ENCODE assay signal across 8 cellular contexts in the genomic region with DNA sequence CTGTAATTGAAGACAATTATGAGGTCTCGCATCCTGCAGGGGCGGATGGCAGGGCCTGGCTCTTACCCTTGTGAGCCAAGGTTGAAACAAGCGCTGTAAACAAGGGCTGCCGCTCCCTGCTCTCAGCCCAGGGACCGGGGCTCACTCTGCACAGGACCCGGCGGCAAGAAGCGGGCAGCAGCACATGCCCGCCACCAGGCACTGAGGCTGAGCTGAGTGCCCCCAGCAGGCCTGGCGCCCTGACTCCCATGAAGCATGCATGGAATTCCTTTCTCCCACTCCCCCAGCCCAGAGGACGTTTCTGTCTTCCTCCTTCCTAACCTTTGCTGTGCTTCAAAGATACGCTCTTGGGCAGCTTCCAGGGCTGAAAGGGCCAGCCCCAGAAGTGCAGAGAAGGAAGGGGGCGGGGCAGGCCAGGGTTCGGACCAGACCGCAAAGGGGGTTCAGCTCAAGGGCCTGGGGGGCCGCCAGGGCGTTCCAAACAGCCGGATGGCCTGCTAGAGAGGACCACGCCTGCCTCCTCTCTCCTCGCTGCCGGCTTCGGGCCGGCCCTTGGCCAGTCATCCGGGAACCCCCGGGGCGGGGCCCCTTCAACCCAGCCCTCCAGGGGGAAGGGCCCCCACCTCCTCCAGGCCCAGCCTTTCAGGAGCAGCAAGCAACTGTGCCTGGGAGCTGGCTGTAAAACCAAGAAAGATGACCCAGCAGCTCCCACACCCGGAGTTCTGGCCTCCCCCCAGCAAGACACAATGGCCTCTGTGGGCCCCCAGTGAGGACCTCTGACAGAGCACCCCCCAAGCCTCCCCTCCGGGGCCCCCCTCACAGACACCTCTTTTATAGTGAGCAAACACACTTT.
DNase-seq lines count a peak whose midpoint lies in the region; ATAC-seq, FAIRE-seq and TF ChIP-seq lines count a peak whose summit lies in the region.

No MANE protein-coding gene starts in this region.

- no peak for TF ChIP-seq RAD21 in GM12878 (IDR thresholded peaks at IDR 0.05; ENCODE audit: insufficient read depth, low read depth, low read length)

- peak overlapping the region; percentile 39; the same call in 1 of the 2 replicates for H3K9ac ChIP-seq in GM12878 (ENCODE audit: control insufficient read depth, insufficient read depth, low read length)

- H3K9me2 ChIP-seq in hepatocyte (replicated peaks; ENCODE audit: insufficient read depth), result no peaks in the 10 kb centered on the region

- H3K9me3 ChIP-seq in GM12878 (replicated peaks; ENCODE audit: control insufficient read depth, insufficient read depth, low read length) (no peaks in the 10 kb centered on the region), hepatocyte (ENCODE audit: low read depth) (no peaks in the 10 kb centered on the region), prostate gland (no peaks in the 10 kb centered on the region)

- peak; percentile 36 for DNase-seq in COLO668 (lab: John Stamatoyannopoulos, UW; ENCODE audit: unreplicated experiment)
- DNase-seq in HuH-7 (ENCODE audit: low spot score), result peak; percentile 99
- no peak for DNase-seq in GM12878 (ENCODE audit: low read depth, low spot score)
- DNase-seq in hepatocyte (ENCODE audit: low spot score), result peak; percentile 97
- peak; percentile 76 for DNase-seq in prostate gland (ENCODE audit: low spot score)
- no peak for DNase-seq in stimulated activated naive CD4-positive, alpha-beta T cell treated with Interleukin-2 at 50 U/mL for 16 hours (lab: John Stamatoyannopoulos, UW)
- DNase-seq in NCI-H128 (lab: John Stamatoyannopoulos, UW; ENCODE audit: unreplicated experiment), result no peak
- no peak for DNase-seq in activated CD4-positive, alpha-beta T cell treated with anti-CD3 and anti-CD28 coated beads, Interleukin-2, amount 50 U/mL, for 1 hour

- TF ChIP-seq EP300 in GM12878 (IDR thresholded peaks at IDR 0.05; ENCODE audit: borderline replicate concordance in 1 of 2, control insufficient read depth in 1 of 2, low read depth in 2 of 2, low read length in 2 of 2), result no peak

- H3K27ac ChIP-seq in GM12878 (ENCODE audit: control insufficient read depth, insufficient read depth) (no peak overlapping the region), hepatocyte (peak overlapping the region; percentile 96), prostate gland (peak overlapping the region; percentile 82 to 83)

- no peak for TF ChIP-seq POLR2A in GM12878 (IDR thresholded peaks at IDR 0.05; ENCODE audit: low read depth, low read length)
- peak; percentile 47 for TF ChIP-seq POLR2A in prostate gland (IDR thresholded peaks at IDR 0.05)

- POLR2A ChIA-PET in GM12878 (lab: Charles Lee), result no interaction called here

- peak overlapping the region; percentile 60 for H2AFZ ChIP-seq in GM12878 (ENCODE audit: control insufficient read depth, low read depth, low read length)
- no peak overlapping the region for H2AFZ ChIP-seq in hepatocyte

- H3K27me3 ChIP-seq in GM12878 (replicated peaks in 1 of 2; ENCODE audit: control insufficient read depth in 2 of 2, insufficient read depth in 2 of 2, low read length in 1 of 2) (no peaks in the 10 kb centered on the region), hepatocyte (no peaks in the 10 kb centered on the region), prostate gland (replicated peaks; ENCODE audit: insufficient read depth) (no peaks in the 10 kb centered on the region)

- in situ Hi-C loops in GM12878 (cut with MboI), result no loop called here

- CTCF ChIA-PET in GM12878 (lab: Yijun Ruan, JAX), result interaction anchor here (0.8 to 1.7 kb wide), 3 partner anchors 9 to 177 kb away, joined by 3 read pairs; no protein-coding TSS in a partner anchor

- BruUV-seq in GM12878 (replicated peaks; lab: Mats Ljungman, UMichigan), result no TSS peak

- no peaks in the 10 kb centered on the region for H3K79me2 ChIP-seq in GM12878 (ENCODE audit: control insufficient read depth, insufficient read depth, low read length)
- H3K79me2 ChIP-seq in hepatocyte, result peaks cover 90% of the 10 kb centered on the region

- SMC1A ChIA-PET in GM12878 (lab: Charles Lee; ENCODE audit: uncharacterized antibody, unreplicated experiment), result interaction anchor here (0.7 kb wide), 1 partner anchor 44 kb away, joined by 3 read pairs; no protein-coding TSS in a partner anchor

- no peak for FAIRE-seq in GM12878 (lab: Jason Lieb, UNC)

- H3K36me3 ChIP-seq in GM12878 (ENCODE audit: control insufficient read depth in 2 of 2, insufficient read depth in 2 of 2, low read length in 1 of 2) (no peaks in the 10 kb centered on the region; a peak in 1 of 4 replicates), hepatocyte (replicated peaks; ENCODE audit: insufficient read depth, low read depth) (no peaks in the 10 kb centered on the region), prostate gland (no peaks in the 10 kb centered on the region)

- ATAC-seq in GM12878, result peak; percentile 81

- H3K4me2 ChIP-seq in GM12878 (ENCODE audit: control insufficient read depth, insufficient read depth), result peak overlapping the region; percentile 55
- H3K4me2 ChIP-seq in hepatocyte, result peak overlapping the region; percentile 77

- H3K4me3 ChIP-seq in GM12878 (no peak overlapping the region), hepatocyte (peak overlapping the region; percentile 8), prostate gland (peak overlapping the region; percentile 4 to 21)

- RAD21 ChIA-PET in GM12878 (lab: Charles Lee; ENCODE audit: unreplicated experiment), result no interaction called here

- H3K4me1 ChIP-seq in GM12878 (ENCODE audit: control insufficient read depth, insufficient read depth, low read length), result peaks cover 11% of the 10 kb centered on the region
- peaks cover 92% of the 10 kb centered on the region for H3K4me1 ChIP-seq in hepatocyte (ENCODE audit: insufficient read depth)
- H3K4me1 ChIP-seq in prostate gland (replicated peaks), result peaks cover 27% of the 10 kb centered on the region

- TF ChIP-seq CTCF in GM12878 (IDR thresholded peaks at IDR 0.05 in 2 of 3, conservative IDR thresholded peaks at IDR 0.05 in 1 of 3; ENCODE audit: control insufficient read depth in 2 of 3, extremely low read depth in 1 of 3, insufficient read depth in 1 of 3, low read depth in 3 of 3, low read length in 3 of 3), result no peak
- no peak for TF ChIP-seq CTCF in hepatocyte (IDR thresholded peaks at IDR 0.05; ENCODE audit: poor library complexity)
- TF ChIP-seq CTCF in prostate gland (IDR thresholded peaks at IDR 0.05), result no peak

- intact Hi-C loops in GM12878 (cut with micrococcal nuclease; ENCODE audit: unreplicated experiment) (no loop called here), prostate gland (cut with DNase I) (no loop called here)

- H4K20me1 ChIP-seq in GM12878 (ENCODE audit: control insufficient read depth, insufficient read depth) (peaks cover 7% of the 10 kb centered on the region), hepatocyte (ENCODE audit: insufficient read depth, poor library complexity, severe bottlenecking) (peaks cover 82% of the 10 kb centered on the region)

- 33% methylated on average over 24 of the region's 28 CpGs for WGBS in GM12878 (ENCODE audit: insufficient coverage, insufficient replicate concordance, low lambda C conversion rate, missing lambda C conversion rate)
- 5% methylated on average over 28 of the region's 28 CpGs for WGBS in hepatocyte (ENCODE audit: low lambda C conversion rate, missing lambda C conversion rate)
- under 1% methylated on average over 28 of the region's 28 CpGs for WGBS in prostate gland

TF ChIP-seq in GM12878, 131 proteins besides CTCF, POLR2A, EP300 and RAD21:
- TF ChIP-seq EGR1 (IDR thresholded peaks at IDR 0.05; ENCODE audit: borderline replicate concordance in 1 of 2, low read depth in 2 of 2, low read length in 2 of 2) (0 out of 3 replicates have a peak, but pooled peaks of 1 of the 2 experiments have one; percentile 3), ATF7 (IDR thresholded peaks at IDR 0.05; ENCODE audit: low read depth) (no peak), GATAD2B (conservative IDR thresholded peaks at IDR 0.05; ENCODE audit: low read depth) (no peak), TARDBP (IDR thresholded peaks at IDR 0.05; ENCODE audit: borderline replicate concordance) (no peak), MYC (IDR thresholded peaks at IDR 0.05; ENCODE audit: insufficient read depth, insufficient read length, insufficient replicate concordance, low read length, severe bottlenecking) (no peak), SMAD5 (IDR thresholded peaks at IDR 0.05; ENCODE audit: low read depth) (no peak), CREM (IDR thresholded peaks at IDR 0.05; ENCODE audit: low read depth) (0 out of 2 replicates have a peak, but pooled peaks have one; percentile 40), RUNX3 (IDR thresholded peaks at IDR 0.05; ENCODE audit: low read length) (0 out of 2 replicates have a peak, but pooled peaks have one; percentile 35)
- TF ChIP-seq, protein P1, sequence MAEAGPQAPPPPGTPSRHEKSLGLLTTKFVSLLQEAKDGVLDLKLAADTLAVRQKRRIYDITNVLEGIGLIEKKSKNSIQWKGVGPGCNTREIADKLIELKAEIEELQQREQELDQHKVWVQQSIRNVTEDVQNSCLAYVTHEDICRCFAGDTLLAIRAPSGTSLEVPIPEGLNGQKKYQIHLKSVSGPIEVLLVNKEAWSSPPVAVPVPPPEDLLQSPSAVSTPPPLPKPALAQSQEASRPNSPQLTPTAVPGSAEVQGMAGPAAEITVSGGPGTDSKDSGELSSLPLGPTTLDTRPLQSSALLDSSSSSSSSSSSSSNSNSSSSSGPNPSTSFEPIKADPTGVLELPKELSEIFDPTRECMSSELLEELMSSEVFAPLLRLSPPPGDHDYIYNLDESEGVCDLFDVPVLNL (IDR thresholded peaks at IDR 0.05; ENCODE audit: low read depth, low read length), result no peak
- TF ChIP-seq, protein P2, sequence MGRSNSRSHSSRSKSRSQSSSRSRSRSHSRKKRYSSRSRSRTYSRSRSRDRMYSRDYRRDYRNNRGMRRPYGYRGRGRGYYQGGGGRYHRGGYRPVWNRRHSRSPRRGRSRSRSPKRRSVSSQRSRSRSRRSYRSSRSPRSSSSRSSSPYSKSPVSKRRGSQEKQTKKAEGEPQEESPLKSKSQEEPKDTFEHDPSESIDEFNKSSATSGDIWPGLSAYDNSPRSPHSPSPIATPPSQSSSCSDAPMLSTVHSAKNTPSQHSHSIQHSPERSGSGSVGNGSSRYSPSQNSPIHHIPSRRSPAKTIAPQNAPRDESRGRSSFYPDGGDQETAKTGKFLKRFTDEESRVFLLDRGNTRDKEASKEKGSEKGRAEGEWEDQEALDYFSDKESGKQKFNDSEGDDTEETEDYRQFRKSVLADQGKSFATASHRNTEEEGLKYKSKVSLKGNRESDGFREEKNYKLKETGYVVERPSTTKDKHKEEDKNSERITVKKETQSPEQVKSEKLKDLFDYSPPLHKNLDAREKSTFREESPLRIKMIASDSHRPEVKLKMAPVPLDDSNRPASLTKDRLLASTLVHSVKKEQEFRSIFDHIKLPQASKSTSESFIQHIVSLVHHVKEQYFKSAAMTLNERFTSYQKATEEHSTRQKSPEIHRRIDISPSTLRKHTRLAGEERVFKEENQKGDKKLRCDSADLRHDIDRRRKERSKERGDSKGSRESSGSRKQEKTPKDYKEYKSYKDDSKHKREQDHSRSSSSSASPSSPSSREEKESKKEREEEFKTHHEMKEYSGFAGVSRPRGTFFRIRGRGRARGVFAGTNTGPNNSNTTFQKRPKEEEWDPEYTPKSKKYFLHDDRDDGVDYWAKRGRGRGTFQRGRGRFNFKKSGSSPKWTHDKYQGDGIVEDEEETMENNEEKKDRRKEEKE (IDR thresholded peaks at IDR 0.05), result no peak

Comparison
In these comparisons a context has a peak if more than half of its experiments do, and no peak if none do; other contexts are left out.
1. DNase-seq: peak in COLO668 (single experiment), HuH-7 (single experiment), hepatocyte (single experiment) and prostate gland (single experiment); none in GM12878 (single experiment), stimulated activated naive CD4-positive, alpha-beta T cell treated with Interleukin-2 at 50 U/mL for 16 hours (single experiment), NCI-H128 (single experiment) and activated CD4-positive, alpha-beta T cell treated with anti-CD3 and anti-CD28 coated beads, Interleukin-2, amount 50 U/mL, for 1 hour (single experiment).